ENCODE assay signal across 11 cellular contexts in the genomic region with DNA sequence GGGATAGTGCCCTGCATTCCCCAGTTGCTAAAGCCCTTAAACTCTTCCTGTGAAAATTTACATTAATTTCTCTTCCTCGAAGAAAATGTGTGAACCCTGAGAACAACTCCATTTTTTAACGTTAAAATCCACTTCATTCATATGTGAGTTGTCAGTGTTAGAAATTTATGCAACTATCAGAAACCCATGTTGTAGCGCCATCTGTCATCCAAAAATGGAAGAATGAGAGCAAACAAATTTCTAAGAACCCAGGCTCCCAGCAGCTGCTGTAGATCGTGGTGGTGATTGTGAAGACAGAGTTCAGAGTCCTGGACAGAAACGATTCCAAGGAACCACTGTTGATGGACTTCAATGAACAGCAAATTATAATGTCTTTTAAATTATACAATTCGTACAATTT.
DNase-seq lines count a peak whose midpoint lies in the region; ATAC-seq, FAIRE-seq and TF ChIP-seq lines count a peak whose summit lies in the region.
"Had no signal": no experiment of that assay in that cellular context is flagged by ENCODE, and none has a peak within 500 bp of the region (broad histone marks: within the 10 kb centered on the region; RNA-seq: fewer than 3 reads in every experiment).

No MANE protein-coding gene starts in this region.

- H3K27me3 ChIP-seq in A673 (replicated peaks; ENCODE audit: insufficient read depth, low read depth, low read length, poor library complexity) (no peaks in the 10 kb centered on the region), PC-3 (ENCODE audit: low read length) (no peaks in the 10 kb centered on the region), colonic mucosa (no peaks in the 10 kb centered on the region)

- H3K4me1 ChIP-seq in A673 (ENCODE audit: insufficient read depth, low read length, poor library complexity, severe bottlenecking) = no peaks in the 10 kb centered on the region
- H3K4me1 ChIP-seq in HEK293 (ENCODE audit: control insufficient read depth, insufficient read depth, low read length) = no peaks in the 10 kb centered on the region
- H3K4me1 ChIP-seq in PC-3 (ENCODE audit: insufficient read depth, low read length) = no peaks in the 10 kb centered on the region
- no peaks in the 10 kb centered on the region for H3K4me1 ChIP-seq in kidney (ENCODE audit: control insufficient read depth in 1 of 2, insufficient read depth in 1 of 2, low read depth in 1 of 2, low read length in 2 of 2)
- no peaks in the 10 kb centered on the region for H3K4me1 ChIP-seq in colonic mucosa
- H3K4me1 ChIP-seq: HAP-1 had no signal

- no peak for FAIRE-seq in kidney (lab: Jason Lieb, UNC)

- no peak overlapping the region for H3K9ac ChIP-seq in PC-3 (ENCODE audit: low read length)
- no peak overlapping the region for H3K9ac ChIP-seq in kidney (ENCODE audit: low read length in 2 of 2)
- H3K9ac ChIP-seq in colonic mucosa (ENCODE audit: low read depth in 2 of 2, low read length in 2 of 2) = no peak overlapping the region

- BruUV-seq in A673 (replicated peaks; lab: Mats Ljungman, UMichigan) (no TSS peak), PC-3 (replicated peaks; lab: Mats Ljungman, UMichigan) (no TSS peak)

- DNase-seq in A673 (ENCODE audit: low spot score) = peak; percentile 12
- DNase-seq in PC-3 = peak; percentile 41
- peak; percentile 37 for DNase-seq in globus pallidus (ENCODE audit: low spot score)
- no peak for DNase-seq in kidney
- no peak for DNase-seq in GM10248 (ENCODE audit: extremely low spot score)
- no peak for DNase-seq in colonic mucosa
- DNase-seq: activated T-cell treated with anti-CD3 and anti-CD28 coated beads, Interleukin-2, amount 50 U/mL, for 48 hours had no signal

- TF ChIP-seq CTCF in A673 (conservative IDR thresholded peaks at IDR 0.05; ENCODE audit: low read depth, low read length) (peak; percentile 34; the same call in 1 of the 2 replicates), HEK293 (tag by site-specific recombination; IDR thresholded peaks at IDR 0.05) (no peak), PC-3 (conservative IDR thresholded peaks at IDR 0.05; ENCODE audit: low read depth, low read length) (peak; percentile 51), kidney (IDR thresholded peaks at IDR 0.05; ENCODE audit: borderline replicate concordance, extremely low read depth, insufficient read depth) (no peak), GM10248 (IDR thresholded peaks at IDR 0.05; ENCODE audit: control extremely low read depth, extremely low read depth, low read depth, missing control alignments) (no peak), colonic mucosa (IDR thresholded peaks at IDR 0.05) (no peak)

- no peaks in the 10 kb centered on the region for H3K79me2 ChIP-seq in PC-3 (ENCODE audit: low read length)

- H3K27ac ChIP-seq in A673 (ENCODE audit: low read depth, low read length, poor library complexity, severe bottlenecking) (no peak overlapping the region), HEK293 (ENCODE audit: extremely low read depth, low read depth, low read length) (no peak overlapping the region), PC-3 (ENCODE audit: low read length) (no peak overlapping the region), kidney (ENCODE audit: low read depth in 2 of 2, low read length in 2 of 2) (no peak overlapping the region), colonic mucosa (no peak overlapping the region)
- H3K27ac ChIP-seq: HL-60 had no signal

- CTCF ChIA-PET in A673 (lab: Charles Lee) = no interaction called here
- CTCF ChIA-PET in HEK293 (lab: Yijun Ruan, JAX) = interaction anchor here (0.9 to 1.7 kb wide), 4 partner anchors 8 to 223 kb away, joined by 3 to 11 read pairs (median 4); no protein-coding TSS in a partner anchor
- CTCF ChIA-PET in PC-3 (lab: Charles Lee) = no interaction called here
- CTCF ChIA-PET in GM10248 (lab: Yijun Ruan, JAX) = no interaction called here

- no peaks in the 10 kb centered on the region for H4K20me1 ChIP-seq in PC-3 (ENCODE audit: low read length)

- POLR2A ChIA-PET in A673 (lab: Charles Lee; ENCODE audit: low non-redundant PET) (no interaction called here), HEK293 (lab: Yijun Ruan, JAX) (no interaction called here), PC-3 (lab: Charles Lee; ENCODE audit: unreplicated experiment) (no interaction called here), GM10248 (lab: Yijun Ruan, JAX) (no interaction called here)

- H3K36me3 ChIP-seq in A673 (ENCODE audit: insufficient read depth, low read length, poor library complexity, severe bottlenecking) (no peaks in the 10 kb centered on the region), HEK293 (ENCODE audit: control insufficient read depth in 2 of 2, insufficient read depth in 1 of 2, low read length in 2 of 2) (no peaks in the 10 kb centered on the region), PC-3 (ENCODE audit: low read depth, low read length) (no peaks in the 10 kb centered on the region), kidney (ENCODE audit: control insufficient read depth in 1 of 2, insufficient read depth in 2 of 2, low read length in 2 of 2) (no peaks in the 10 kb centered on the region), colonic mucosa (no peaks in the 10 kb centered on the region)
- H3K36me3 ChIP-seq: HAP-1 had no signal

- H3K9me2 ChIP-seq in PC-3 (replicated peaks; ENCODE audit: low read length) = no peaks in the 10 kb centered on the region

- intact Hi-C loops in A673 (cut with micrococcal nuclease; ENCODE audit: unreplicated experiment) = loop anchor here (10.0 kb wide), 1 partner anchor 72 kb away; no protein-coding TSS in a partner anchor
- intact Hi-C loops in PC-3 (cut with micrococcal nuclease) = loop anchor here (1.0 kb wide), 1 partner anchor 225 kb away; no protein-coding TSS in a partner anchor
- intact Hi-C loops in kidney (cut with DNase I) = no loop called here
- intact Hi-C loops in colonic mucosa (cut with DNase I) = loop anchor here (5.0 kb wide), 1 partner anchor 225 kb away; no protein-coding TSS in a partner anchor

- H3K4me2 ChIP-seq in PC-3 (ENCODE audit: low read length) = no peak overlapping the region

- H3F3A ChIP-seq in PC-3 (ENCODE audit: low read length, unreplicated experiment) = no peaks in the 10 kb centered on the region

- H3K4me3 ChIP-seq in A673 (ENCODE audit: low read depth, low read length, poor library complexity, severe bottlenecking) = no peak overlapping the region
- no peak overlapping the region for H3K4me3 ChIP-seq in HEK293 (ENCODE audit: low read depth, low read length)
- no peak overlapping the region for H3K4me3 ChIP-seq in PC-3 (ENCODE audit: low read length)
- H3K4me3 ChIP-seq in kidney (ENCODE audit: low read length in 2 of 2) = no peak overlapping the region
- H3K4me3 ChIP-seq in colonic mucosa = no peak overlapping the region
- H3K4me3 ChIP-seq: HAP-1 had no signal

- H2AFZ ChIP-seq in PC-3 (ENCODE audit: low read length) = no peak overlapping the region

- H3K9me3 ChIP-seq in A673 (ENCODE audit: low read depth, low read length, poor library complexity, severe bottlenecking) (peaks cover 14% of the 10 kb centered on the region), HEK293 (ENCODE audit: control insufficient read depth, insufficient read depth, low read depth, low read length) (no peaks in the 10 kb centered on the region), PC-3 (ENCODE audit: low read length) (no peaks in the 10 kb centered on the region; the same call in 1 of the 2 replicates), kidney (ENCODE audit: control insufficient read depth in 1 of 2, low read length in 2 of 2) (no peaks in the 10 kb centered on the region), colonic mucosa (no peaks in the 10 kb centered on the region)
- H3K9me3 ChIP-seq: HAP-1 had no signal

- ATAC-seq in PC-3 (no peak), GM21447 (IDR thresholded peaks at IDR 0.05; ENCODE audit: unreplicated experiment) (no peak)

TF ChIP-seq in HEK293, 187 proteins besides CTCF, POLR2A, EP300 and RAD21:
- TF ChIP-seq ZNF677 (tag by site-specific recombination; IDR thresholded peaks at IDR 0.05) = no peak
- no peak for TF ChIP-seq SP3 (tag by site-specific recombination; IDR thresholded peaks at IDR 0.05)
- no peak for TF ChIP-seq ZNF221 (tag by site-specific recombination; IDR thresholded peaks at IDR 0.05; ENCODE audit: borderline replicate concordance)
- TF ChIP-seq ZNF211 (tag by site-specific recombination; IDR thresholded peaks at IDR 0.05; ENCODE audit: low read depth) = no peak
- peak; percentile 29 for TF ChIP-seq ZNF654 (tag by site-specific recombination; IDR thresholded peaks at IDR 0.05; ENCODE audit: low read depth)
- TF ChIP-seq ZNF19 (tag by site-specific recombination; IDR thresholded peaks at IDR 0.05; ENCODE audit: low read depth) = no peak
- no peak for TF ChIP-seq ZNF146 (tag by site-specific recombination; IDR thresholded peaks at IDR 0.05)
- TF ChIP-seq ZNF324 (tag by site-specific recombination; IDR thresholded peaks at IDR 0.05) = no peak
- no peak for TF ChIP-seq ZSCAN23 (tag by site-specific recombination; IDR thresholded peaks at IDR 0.05)

Comparison
In these comparisons a context has a peak if more than half of its experiments do, and no peak if none do; other contexts are left out.
1. DNase-seq: peak in A673 (single experiment), PC-3 (single experiment) and globus pallidus (single experiment); none in kidney (single experiment), GM10248 (single experiment) and colonic mucosa (single experiment).
2. CTCF ChIP-seq: peak in A673 (single experiment) and PC-3 (single experiment); none in HEK293 (single experiment), kidney (single experiment), GM10248 (single experiment) and colonic mucosa (single experiment).